ENCODE assay signal across 11 cellular contexts in genomic region chr21:44509539-44509938, GRCh38. TPM values are rescaled to one million over a fixed set of nuclear protein-coding genes. Genes with fewer than 3 reads are reported as not detected.
DNase-seq lines count a peak whose midpoint lies in the region; ATAC-seq, FAIRE-seq and TF ChIP-seq lines count a peak whose summit lies in the region.
"Had no signal": no experiment of that assay in that cellular context is flagged by ENCODE, and none has a peak within 500 bp of the region (broad histone marks: within the 10 kb centered on the region; RNA-seq: fewer than 3 reads in every experiment).

No MANE protein-coding gene starts in this region.

- H3K4me1 ChIP-seq in pancreas (peaks cover 0 to 9% (median 5%) of the 10 kb centered on the region in 3 donors), endodermal cell (ENCODE audit: control insufficient read depth, insufficient read depth, low read length) (no peaks in the 10 kb centered on the region), tibial artery (peaks cover 0 to 5% (median 2%) of the 10 kb centered on the region in 4 donors)

- H3K9me3 ChIP-seq in pancreas (no peaks in the 10 kb centered on the region), endodermal cell (ENCODE audit: control insufficient read depth, low read length) (no peaks in the 10 kb centered on the region), tibial artery (no peaks in the 10 kb centered on the region)

- intact Hi-C loops in pancreas (cut with DNase I) = no loop called here
- intact Hi-C loops in tibial artery (cut with DNase I; ENCODE audit: low total_unique reads) = no loop called here

- no peak overlapping the region for H3K9ac ChIP-seq in endodermal cell (ENCODE audit: extremely low read depth, low read length, poor library complexity, severe bottlenecking)

- TF ChIP-seq POLR2A in GM12892 (IDR thresholded peaks at IDR 0.05; ENCODE audit: low read depth, low read length) = no peak

- FAIRE-seq in pancreas (lab: Jason Lieb, UNC) (no peak), GM12892 (lab: Jason Lieb, UNC) (no peak)
- FAIRE-seq: endothelial cell of umbilical vein had no signal

- H3K4me3 Mint-ChIP-seq in endodermal cell = no peak overlapping the region
- H3K4me3 Mint-ChIP-seq: neural crest cell; stimulated activated effector memory CD8-positive, alpha-beta T cell treated with anti-CD3 and anti-CD28 coated beads, Interleukin-12 subunit alpha, Interleukin-12 subunit beta, amount 100 ng/mL, for 72 hours had no signal

- H3K27me3 ChIP-seq in pancreas (no peaks in the 10 kb centered on the region), endodermal cell (ENCODE audit: control insufficient read depth, insufficient read depth, low read length, poor library complexity, severe bottlenecking) (no peaks in the 10 kb centered on the region), tibial artery (peaks cover 0 to 55% of the 10 kb centered on the region in 2 donors)

- 27% methylated on average over 8 to 12 of the region's 12 CpGs for WGBS in pancreas, 2 donors
- 97% methylated on average over 9 to 12 of the region's 12 CpGs for WGBS in endodermal cell (ENCODE audit: insufficient coverage in 1 of 2, insufficient read length in 1 of 2), 2 experiments

- H3K27me3 Mint-ChIP-seq in endodermal cell (ENCODE audit: insufficient read depth) = no peaks in the 10 kb centered on the region

- H3K27ac ChIP-seq in pancreas (no peak overlapping the region), endodermal cell (ENCODE audit: low read depth, low read length) (no peak overlapping the region), tibial artery (no peak overlapping the region)

- no peaks in the 10 kb centered on the region for H3K4me1 Mint-ChIP-seq in endodermal cell
- H3K4me1 Mint-ChIP-seq: stimulated activated effector memory CD8-positive, alpha-beta T cell treated with anti-CD3 and anti-CD28 coated beads, Interleukin-12 subunit alpha, Interleukin-12 subunit beta, amount 100 ng/mL, for 72 hours had no signal

- TF ChIP-seq CTCF in GM12873 (IDR thresholded peaks at IDR 0.05; ENCODE audit: insufficient read depth, low read depth, low read length, missing control alignments) = peak; percentile 35
- TF ChIP-seq CTCF in pancreas (IDR thresholded peaks at IDR 0.05) = peak; percentile 39 to 57 (median 44)
- no peak for TF ChIP-seq CTCF in endodermal cell (conservative IDR thresholded peaks at IDR 0.05)
- TF ChIP-seq CTCF in tibial artery (IDR thresholded peaks at IDR 0.05) = no peak

- in situ Hi-C loops in T47D (cut with HindIII; ENCODE audit: low pct_unique_long_range_greater_than_20kb, low sequenced_read_pairs) = no loop called here

- DNase-seq in NCI-H2107 treated with DMSO at 0.1 percent for 48 hours (lab: John Stamatoyannopoulos, UW; ENCODE audit: unreplicated experiment) (peak; percentile 92), T47D (ENCODE audit: low read depth in 1 of 2, low spot score in 1 of 2) (peak; percentile 92), pancreas (peak; percentile 85 to 98 (median 94)), endodermal cell (no peak), GM12892 (ENCODE audit: insufficient read length) (no peak), tibial artery (no peak)

- ATAC-seq in pancreas (peak; percentile 93 to 95 (median 94)), GM18867 (IDR thresholded peaks at IDR 0.05; ENCODE audit: unreplicated experiment) (no peak)
- ATAC-seq: stimulated activated effector memory CD8-positive, alpha-beta T cell treated with anti-CD3 and anti-CD28 coated beads, Interleukin-12 subunit alpha, Interleukin-12 subunit beta, amount 100 ng/mL, for 72 hours had no signal

- no peak overlapping the region for H3K4me3 ChIP-seq in pancreas
- H3K4me3 ChIP-seq in endodermal cell (ENCODE audit: low read length) = no peak overlapping the region
- no peak overlapping the region for H3K4me3 ChIP-seq in tibial artery

- no peak overlapping the region for H3K27ac Mint-ChIP-seq in endodermal cell
- H3K27ac Mint-ChIP-seq: stimulated activated effector memory CD8-positive, alpha-beta T cell treated with anti-CD3 and anti-CD28 coated beads, Interleukin-12 subunit alpha, Interleukin-12 subunit beta, amount 100 ng/mL, for 72 hours had no signal

- no peaks in the 10 kb centered on the region for H3K36me3 ChIP-seq in pancreas
- no peaks in the 10 kb centered on the region for H3K36me3 ChIP-seq in endodermal cell (ENCODE audit: control insufficient read depth, insufficient read depth, low read length)
- no peaks in the 10 kb centered on the region for H3K36me3 ChIP-seq in tibial artery

- H3K9me3 Mint-ChIP-seq in endodermal cell = no peaks in the 10 kb centered on the region
- H3K9me3 Mint-ChIP-seq: neural crest cell; stimulated activated effector memory CD8-positive, alpha-beta T cell treated with anti-CD3 and anti-CD28 coated beads, Interleukin-12 subunit alpha, Interleukin-12 subunit beta, amount 100 ng/mL, for 72 hours had no signal

- H3K36me3 Mint-ChIP-seq in endodermal cell (ENCODE audit: low read depth) = peaks cover 3% of the 10 kb centered on the region
- H3K36me3 Mint-ChIP-seq: stimulated activated effector memory CD8-positive, alpha-beta T cell treated with anti-CD3 and anti-CD28 coated beads, Interleukin-12 subunit alpha, Interleukin-12 subunit beta, amount 100 ng/mL, for 72 hours had no signal

RNA-seq across cellular contexts. Expression of gene KRTAP10-1, which starts 30.5 kb away (rescaled TPM):
- not detected for total RNA-seq in pancreas
- not detected for polyA plus RNA-seq in pancreas
- not detected for total RNA-seq in endodermal cell
- polyA plus RNA-seq in endodermal cell (2013, experiment 1 of 2) = not detected
- polyA plus RNA-seq in endodermal cell (2013, experiment 2 of 2) = not detected
- polyA plus RNA-seq in GM12892 (2012; ENCODE audit: missing spikeins) = not detected
- total RNA-seq: endothelial cell of umbilical vein, neural crest cell had no signal
- polyA plus RNA-seq: endothelial cell of umbilical vein had no signal

RNA-seq across cellular contexts. Expression of gene KRTAP10-2, which starts 41.8 kb away (rescaled TPM):
- total RNA-seq in pancreas (not detected), endodermal cell (not detected)
- not detected for polyA plus RNA-seq in pancreas
- polyA plus RNA-seq in endodermal cell (2013, experiment 1 of 2) = not detected
- not detected for polyA plus RNA-seq in endodermal cell (2013, experiment 2 of 2)
- polyA plus RNA-seq in GM12892 (2012; ENCODE audit: missing spikeins) = not detected
- total RNA-seq: endothelial cell of umbilical vein, neural crest cell had no signal
- polyA plus RNA-seq: endothelial cell of umbilical vein had no signal

RNA-seq across cellular contexts. Expression of gene KRTAP10-3, which starts 49.1 kb away (rescaled TPM):
- total RNA-seq in pancreas = not detected
- not detected for polyA plus RNA-seq in pancreas
- total RNA-seq in endodermal cell = not detected
- not detected for polyA plus RNA-seq in endodermal cell (2013, experiment 1 of 2)
- polyA plus RNA-seq in endodermal cell (2013, experiment 2 of 2) = not detected
- polyA plus RNA-seq in GM12892 (2012; ENCODE audit: missing spikeins) = not detected
- total RNA-seq: endothelial cell of umbilical vein, neural crest cell had no signal
- polyA plus RNA-seq: endothelial cell of umbilical vein had no signal

RNA-seq across cellular contexts. Expression of gene LRRC3, which starts 54.2 kb away (rescaled TPM):
- total RNA-seq in pancreas (1 to 10 TPM in 1 of 6 donors, under 1 TPM in 5; 0.35 to 1.7 (median 0.45) TPM), endodermal cell (10 to 100 TPM; 14.1 to 16.5 TPM)
- polyA plus RNA-seq in pancreas = under 1 TPM; 0.46 to 0.66 TPM
- polyA plus RNA-seq in endodermal cell (2013, experiment 1 of 2) = 13.7 TPM
- polyA plus RNA-seq in endodermal cell (2013, experiment 2 of 2) = 14.0 TPM
- 0.13 TPM for polyA plus RNA-seq in GM12892 (2012; ENCODE audit: missing spikeins)

Comparison
In these comparisons a context has a peak if more than half of its experiments do, and no peak if none do; other contexts are left out.
1. CTCF ChIP-seq: peak in GM12873 (single experiment) and pancreas (4 of 4); none in endodermal cell (single experiment) and tibial artery (0 of 2).
2. DNase-seq: peak in NCI-H2107 treated with DMSO at 0.1 percent for 48 hours (single experiment), T47D (2 of 2) and pancreas (6 of 6); none in endodermal cell (single experiment), GM12892 (single experiment) and tibial artery (0 of 2).